ENCODE assay signal across 16 cellular contexts in the genomic region with DNA sequence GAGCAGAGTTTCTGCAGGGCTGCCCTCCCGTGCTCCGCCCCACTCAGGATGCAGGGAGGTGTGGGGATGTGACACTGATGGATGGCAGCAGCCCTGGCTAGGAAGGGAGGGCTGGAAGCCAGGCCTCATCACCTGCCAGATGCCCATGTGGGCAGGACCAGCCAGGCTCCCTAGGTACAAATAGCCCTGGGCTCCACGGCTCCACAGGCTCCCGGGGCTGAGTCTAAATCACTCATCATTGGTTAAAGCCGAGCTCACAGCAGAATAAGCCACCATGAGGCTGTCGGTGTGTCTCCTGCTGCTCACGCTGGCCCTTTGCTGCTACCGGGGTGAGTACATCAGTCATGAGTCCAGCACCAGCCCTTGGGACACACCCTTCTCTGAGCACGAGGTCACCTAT. TPM values are rescaled to one million over a fixed set of nuclear protein-coding genes. Genes with fewer than 3 reads are reported as not detected.
A peak's percentile ranks its signal among the peaks of the same experiment; 100 is the strongest.
DNase-seq lines count a peak whose midpoint lies in the region; ATAC-seq lines count a peak whose summit lies in the region.
"Had no signal": no experiment of that assay in that cellular context is flagged by ENCODE, and none has a peak within 500 bp of the region (broad histone marks: within the 10 kb centered on the region; RNA-seq: fewer than 3 reads in every experiment).

A gene with protein sequence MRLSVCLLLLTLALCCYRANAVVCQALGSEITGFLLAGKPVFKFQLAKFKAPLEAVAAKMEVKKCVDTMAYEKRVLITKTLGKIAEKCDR (plus strand): TSS at position 206 of the 400 bp plus-strand sequence. CDS start 69 bp downstream, at position 275.

- intact Hi-C loops in cardiac septum (cut with DNase I): no loop called here
- intact Hi-C loops in Right ventricle myocardium superior (cut with DNase I): no loop called here

- ATAC-seq in Right ventricle myocardium superior (ENCODE audit: poor library complexity) (no peak), T-helper 17 cell (no peak), HG03342 (IDR thresholded peaks at IDR 0.05; ENCODE audit: unreplicated experiment) (no peak), HG02852 (IDR thresholded peaks at IDR 0.05; ENCODE audit: unreplicated experiment) (no peak)
- ATAC-seq: A549, GM23338 had no signal

- H3K27ac Mint-ChIP-seq in T-helper 17 cell: peak within 1 kb of the TSS; percentile 59
- H3K27ac Mint-ChIP-seq: CD4-positive, alpha-beta T cell; GM23338 had no signal

- peaks cover 86% of the 10 kb centered on the region for H3K27me3 Mint-ChIP-seq in T-helper 17 cell

- peak; percentile 9 to 73 (median 45) for DNase-seq in NCI-H1417 (lab: John Stamatoyannopoulos, UW)
- no peak for DNase-seq in NCI-H1417 treated with DMSO at 0.1 percent for 48 hours (lab: John Stamatoyannopoulos, UW)
- DNase-seq in cardiac septum (ENCODE audit: low spot score): peak; percentile 67
- DNase-seq in Right ventricle myocardium superior: no peak
- DNase-seq in T-helper 17 cell: no peak
- no peak for DNase-seq in cerebellum (ENCODE audit: low spot score)
- DNase-seq: AML-193; CD4-positive, alpha-beta T cell; DMS79 treated with DMSO at 0.1 percent for 48 hours; GF-D8; HCEC 1CT had no signal

- H3K4me1 Mint-ChIP-seq in T-helper 17 cell: no peaks in the 10 kb centered on the region

- H3K9me3 ChIP-seq in T-helper 17 cell (ENCODE audit: control insufficient read depth, low read length, poor library complexity, severe bottlenecking): no peaks in the 10 kb centered on the region
- H3K9me3 ChIP-seq: A549 had no signal

- peaks cover 5% of the 10 kb centered on the region for H3K36me3 Mint-ChIP-seq in T-helper 17 cell (ENCODE audit: low read depth)

- no peak within 1 kb of the TSS for H3K4me3 Mint-ChIP-seq in T-helper 17 cell
- H3K4me3 Mint-ChIP-seq: CD4-positive, alpha-beta T cell; GM23338 had no signal

RNA-seq across cellular contexts. Expression of the gene that starts here (rescaled TPM):
- total RNA-seq in cardiac septum (not detected), Right ventricle myocardium superior (not detected), T-helper 17 cell (not detected), cerebellum (not detected)
- total RNA-seq: CD4-positive, alpha-beta T cell; GM23338; HT1080 had no signal

Comparison
In these comparisons a context has a peak if more than half of its experiments do, and no peak if none do; other contexts are left out.
1. DNase-seq: peak in NCI-H1417 (3 of 3); none in NCI-H1417 treated with DMSO at 0.1 percent for 48 hours (single experiment), Right ventricle myocardium superior (single experiment), T-helper 17 cell (0 of 3) and cerebellum (single experiment).
2. Peak in DNase-seq in cardiac septum; RNA of the gene not detected or under 1 TPM.